In genomic region chr16:7361416-7362129, GRCh38 we compare ENCODE assay signal across 18 cellular contexts. TPM values are rescaled to one million over a fixed set of nuclear protein-coding genes. Genes with fewer than 3 reads are reported as not detected.
A peak's percentile ranks its signal among the peaks of the same experiment; 100 is the strongest.
DNase-seq lines count a peak whose midpoint lies in the region; ATAC-seq, FAIRE-seq and TF ChIP-seq lines count a peak whose summit lies in the region.
"Had no signal": no experiment of that assay in that cellular context is flagged by ENCODE, and none has a peak within 500 bp of the region (broad histone marks: within the 10 kb centered on the region; RNA-seq: fewer than 3 reads in every experiment).

No MANE protein-coding gene starts in this region.

- TF ChIP-seq CTCF in cardiac muscle cell (IDR thresholded peaks at IDR 0.05; ENCODE audit: low read depth, low read length), result no peak
- no peak for TF ChIP-seq CTCF in heart left ventricle (IDR thresholded peaks at IDR 0.05)
- TF ChIP-seq CTCF in HEK293 (tag by site-specific recombination; IDR thresholded peaks at IDR 0.05), result no peak
- no peak for TF ChIP-seq CTCF in RWPE1 (conservative IDR thresholded peaks at IDR 0.05; ENCODE audit: low read depth)

- CTCF ChIA-PET in HEK293 (lab: Yijun Ruan, JAX) (no interaction called here), RWPE1 (lab: Yijun Ruan, JAX) (no interaction called here)

- DNase-seq in cardiac muscle cell (ENCODE audit: low read depth in 1 of 2, low spot score in 1 of 2) (no peak), heart left ventricle (no peak), cerebellum (ENCODE audit: low spot score) (peak; percentile 26), urothelium cell line (ENCODE audit: low spot score) (no peak), RWPE1 (ENCODE audit: low spot score) (no peak), NCI-H2196 treated with DMSO at 0.1 percent for 48 hours (lab: John Stamatoyannopoulos, UW; ENCODE audit: unreplicated experiment) (no peak)
- DNase-seq: ACHN; Calu3; CD4-positive, CD25-positive, alpha-beta regulatory T cell; DMS79; H7 had no signal

- H3K27ac ChIP-seq in cardiac muscle cell (peak overlapping the region; percentile 63), heart left ventricle (no peak overlapping the region), HEK293 (ENCODE audit: extremely low read depth, low read depth, low read length) (no peak overlapping the region), RWPE1 (no peak overlapping the region)
- H3K27ac ChIP-seq: BLaER1 treated with 17β-estradiol and CSF1 and Interleukin-3, amounts not matched to agents 10 nM and 100 nM had no signal

- H3K4me1 ChIP-seq in cardiac muscle cell (ENCODE audit: low read depth) (peaks cover 26% of the 10 kb centered on the region), heart left ventricle (peaks cover 0 to 56% (median 4%) of the 10 kb centered on the region in 12 donors), HEK293 (ENCODE audit: control insufficient read depth, insufficient read depth, low read length) (no peaks in the 10 kb centered on the region)

- H3K4me3 ChIP-seq in cardiac muscle cell, result no peak overlapping the region
- no peak overlapping the region for H3K4me3 ChIP-seq in heart left ventricle
- no peak overlapping the region for H3K4me3 ChIP-seq in HEK293 (ENCODE audit: low read depth, low read length)
- H3K4me3 ChIP-seq: BLaER1 treated with 17β-estradiol and CSF1 and Interleukin-3, amounts not matched to agents 10 nM and 100 nM; GM23338 had no signal

- TF ChIP-seq POLR2A in heart left ventricle (IDR thresholded peaks at IDR 0.05), result no peak

- H3K36me3 ChIP-seq in cardiac muscle cell (no peaks in the 10 kb centered on the region), heart left ventricle (no peaks in the 10 kb centered on the region), HEK293 (ENCODE audit: control insufficient read depth in 2 of 2, insufficient read depth in 1 of 2, low read length in 2 of 2) (no peaks in the 10 kb centered on the region)
- H3K36me3 ChIP-seq: BLaER1 treated with 17β-estradiol and CSF1 and Interleukin-3, amounts not matched to agents 10 nM and 100 nM had no signal

- 81 to 88% (median 83%) methylated on average over 10 of the region's 10 CpGs for WGBS in heart left ventricle, 4 donors

- H3K27me3 ChIP-seq in cardiac muscle cell (no peaks in the 10 kb centered on the region), heart left ventricle (no peaks in the 10 kb centered on the region)
- H3K27me3 ChIP-seq: BLaER1 treated with 17β-estradiol and CSF1 and Interleukin-3, amounts not matched to agents 10 nM and 100 nM had no signal

- intact Hi-C loops in heart left ventricle (cut with DNase I), result no loop called here

- H3K9me3 ChIP-seq in cardiac muscle cell (ENCODE audit: low read depth) (no peaks in the 10 kb centered on the region), heart left ventricle (peaks cover 0 to 3% (median 0%) of the 10 kb centered on the region in 12 donors), HEK293 (ENCODE audit: control insufficient read depth, insufficient read depth, low read depth, low read length) (no peaks in the 10 kb centered on the region)

- POLR2A ChIA-PET in HEK293 (lab: Yijun Ruan, JAX), result no interaction called here
- POLR2A ChIA-PET in RWPE1 (lab: Yijun Ruan, JAX; ENCODE audit: low non-redundant PET), result no interaction called here

- peak; percentile 98 for FAIRE-seq in urothelium cell line (lab: Jason Lieb, UNC)
- FAIRE-seq: G401.6, GM12891 had no signal

- ATAC-seq in heart left ventricle, result no peak
- ATAC-seq: GM23338 had no signal

TF ChIP-seq in HEK293, 187 proteins besides CTCF, POLR2A, EP300 and RAD21:
- 0 out of 2 replicates have a peak, but pooled peaks have one; percentile 13 for TF ChIP-seq ZNF148 (tag by site-specific recombination; IDR thresholded peaks at IDR 0.05; ENCODE audit: borderline replicate concordance)
- no peak for TF ChIP-seq ZNF37A (tag by site-specific recombination; IDR thresholded peaks at IDR 0.05)
- TF ChIP-seq ZNF571 (tag by site-specific recombination; IDR thresholded peaks at IDR 0.05), result no peak
- TF ChIP-seq ZSCAN4 (tag by site-specific recombination; IDR thresholded peaks at IDR 0.05), result peak; percentile 68
- TF ChIP-seq ZNF19 (tag by site-specific recombination; IDR thresholded peaks at IDR 0.05; ENCODE audit: low read depth), result no peak

RNA-seq across cellular contexts. Expression of gene RBFOX1, which starts 28.9 kb away (rescaled TPM):
- 2.5 and 5.7 TPM in 2 replicates for total RNA-seq in cardiac muscle cell
- 7.4 and 7.6 TPM in 2 replicates for polyA plus RNA-seq in cardiac muscle cell
- 10 to 100 TPM; 36.9 to 68.1 (median 49.5) TPM for total RNA-seq in heart left ventricle
- 10 to 100 TPM; 13.4 to 15.5 TPM for polyA plus RNA-seq in heart left ventricle
- total RNA-seq in cerebellum, result 27.6 TPM
- total RNA-seq: A172; Calu3; CD4-positive, CD25-positive, alpha-beta regulatory T cell; HT1080 had no signal
- polyA plus RNA-seq: CD4-positive, CD25-positive, alpha-beta regulatory T cell had no signal
